1 cellular context compared by ENCODE assay signal in the genomic region with DNA sequence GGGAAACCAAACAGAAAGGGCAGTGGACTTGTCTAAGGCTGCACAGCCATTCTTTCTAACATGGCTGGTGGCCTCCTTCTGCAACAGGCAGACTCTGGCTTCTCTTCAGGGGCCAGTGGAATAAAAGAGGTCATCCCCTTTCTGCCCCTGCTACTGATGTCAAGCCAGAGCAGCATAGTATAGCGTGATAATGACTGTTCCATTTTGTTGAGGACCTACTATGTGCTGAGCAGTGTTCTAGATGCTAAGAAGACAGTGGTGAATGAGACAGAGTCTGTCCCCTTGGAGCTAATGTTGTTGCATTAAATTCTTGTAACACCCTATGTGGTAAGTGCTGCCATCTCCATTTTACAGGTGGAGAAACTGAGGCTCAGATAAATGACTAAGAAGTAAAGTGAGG.
TF ChIP-seq lines count a peak whose summit lies in the region.

No MANE protein-coding gene starts in this region.

TF ChIP-seq in K562, 482 proteins besides CTCF, POLR2A, EP300 and RAD21 (continued from another document):
- TF ChIP-seq ARID3B (CRISPR knock-in tag; IDR thresholded peaks at IDR 0.05; ENCODE audit: borderline replicate concordance) = no peak
- TF ChIP-seq LARP7 (IDR thresholded peaks at IDR 0.05) = no peak
- no peak for TF ChIP-seq U2AF2 (optimal IDR thresholded peaks at IDR 0.05; ENCODE audit: low read depth, low read length)
- TF ChIP-seq ZBTB1 (CRISPR knock-in tag; IDR thresholded peaks at IDR 0.05; ENCODE audit: borderline replicate concordance, low read depth) = no peak
- no peak for TF ChIP-seq TEAD4 (IDR thresholded peaks at IDR 0.05; ENCODE audit: low read length)
- no peak for TF ChIP-seq TEAD4 (CRISPR knock-in tag; IDR thresholded peaks at IDR 0.05; ENCODE audit: borderline replicate concordance)
- TF ChIP-seq POLR2B (IDR thresholded peaks at IDR 0.05; ENCODE audit: low read depth, partially characterized antibody) = no peak
- TF ChIP-seq GABPB1 (CRISPR knock-in tag; IDR thresholded peaks at IDR 0.05) = no peak
- TF ChIP-seq RBM39 (optimal IDR thresholded peaks at IDR 0.05; ENCODE audit: low read depth, low read length) = no peak
- no peak for TF ChIP-seq TRIM24 (IDR thresholded peaks at IDR 0.05)
- no peak for TF ChIP-seq ZNF347 (CRISPR knock-in tag; IDR thresholded peaks at IDR 0.05; ENCODE audit: low read depth)
- TF ChIP-seq CEBPG (CRISPR knock-in tag; IDR thresholded peaks at IDR 0.05) = no peak
- no peak for TF ChIP-seq CEBPG (tag; conservative IDR thresholded peaks at IDR 0.05 in 1 of 2, IDR thresholded peaks at IDR 0.05 in 1 of 2)
- TF ChIP-seq ZKSCAN1 (IDR thresholded peaks at IDR 0.05; ENCODE audit: low read depth, low read length) = peak; percentile 95
